In the genomic region with DNA sequence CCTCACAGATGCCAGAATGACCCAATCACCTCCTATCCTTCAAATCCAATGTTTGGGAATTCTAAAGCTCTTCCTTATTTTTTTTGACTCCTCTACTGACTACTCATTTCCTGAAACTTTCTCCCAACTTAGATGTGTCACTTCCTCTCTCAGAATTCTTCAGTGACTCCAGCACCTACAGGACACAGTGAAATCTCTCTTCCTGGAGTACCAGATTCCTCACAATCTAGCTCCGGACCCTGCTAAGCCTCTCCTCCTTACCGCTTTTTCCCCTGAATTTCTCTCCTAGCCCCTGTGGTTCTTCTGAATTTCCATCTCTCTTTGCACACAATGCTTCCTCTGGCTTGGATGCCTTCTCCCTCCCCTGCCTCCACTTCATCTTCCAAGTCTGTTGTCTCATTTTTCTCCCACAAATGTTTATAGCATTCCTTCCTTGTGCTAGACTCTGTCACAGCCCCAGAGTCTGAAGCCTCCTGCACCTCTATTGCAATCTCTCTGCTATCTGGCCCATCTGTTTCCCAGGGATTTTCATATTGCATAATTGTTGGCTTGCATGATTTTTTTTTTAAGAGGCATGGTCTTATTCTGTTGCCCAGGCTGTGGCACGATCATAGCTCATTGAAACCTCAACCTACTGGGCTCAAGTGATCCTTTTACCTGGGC, we compare ENCODE assay signal across 13 cellular contexts.
DNase-seq lines count a peak whose midpoint lies in the region; ATAC-seq and TF ChIP-seq lines count a peak whose summit lies in the region.
"Had no signal": no experiment of that assay in that cellular context is flagged by ENCODE, and none has a peak within 500 bp of the region (broad histone marks: within the 10 kb centered on the region; RNA-seq: fewer than 3 reads in every experiment).

No MANE protein-coding gene starts in this region.

- TF ChIP-seq CTCF in AG09309 (IDR thresholded peaks at IDR 0.05; ENCODE audit: control insufficient read depth, insufficient read depth, low read depth, low read length, missing control alignments) (no peak), GM13976 (IDR thresholded peaks at IDR 0.05; ENCODE audit: borderline replicate concordance, control extremely low read depth, extremely low read depth, insufficient read depth, missing control alignments) (no peak)

- in situ Hi-C loops in GM13976 (cut with MboI; ENCODE audit: low sequenced_read_pairs, unreplicated experiment) = no loop called here

- H3K4me3 ChIP-seq in AG09309 (ENCODE audit: control insufficient read depth, low read depth, low read length) = no peak overlapping the region

- DNase-seq in AG09309 (ENCODE audit: low read depth) (peak; percentile 59), HS-27A (ENCODE audit: low read depth) (peak; percentile 15), amniotic epithelial cell (ENCODE audit: low read depth) (peak; percentile 88), kidney glomerular epithelial cell (lab: John Stamatoyannopoulos, UW) (peak; percentile 18), NCI-H345 treated with DMSO at 0.1 percent for 48 hours (lab: John Stamatoyannopoulos, UW; ENCODE audit: unreplicated experiment) (no peak), GM13976 (ENCODE audit: low spot score) (no peak)
- DNase-seq: activated T-cell treated with anti-CD3 and anti-CD28 coated beads, Interleukin-2, amount 50 U/mL, for 48 hours; GDM1; NCI-H446; Right ventricle myocardium superior; stimulated activated CD4-positive, alpha-beta T cell treated with anti-CD3 and anti-CD28 coated beads, Interleukin-1b, Interleukin-23, amount 100 ng/mL, for 48 hours had no signal

- ATAC-seq in HG02884 (IDR thresholded peaks at IDR 0.05; ENCODE audit: unreplicated experiment) (no peak), HG03342 (IDR thresholded peaks at IDR 0.05; ENCODE audit: unreplicated experiment) (no peak)

Comparison
In these comparisons a context has a peak if more than half of its experiments do, and no peak if none do; other contexts are left out.
1. DNase-seq: peak in AG09309 (single experiment), HS-27A (single experiment), amniotic epithelial cell (single experiment) and kidney glomerular epithelial cell (single experiment); none in NCI-H345 treated with DMSO at 0.1 percent for 48 hours (single experiment) and GM13976 (single experiment).